ENCODE assay signal across 13 cellular contexts in the genomic region with DNA sequence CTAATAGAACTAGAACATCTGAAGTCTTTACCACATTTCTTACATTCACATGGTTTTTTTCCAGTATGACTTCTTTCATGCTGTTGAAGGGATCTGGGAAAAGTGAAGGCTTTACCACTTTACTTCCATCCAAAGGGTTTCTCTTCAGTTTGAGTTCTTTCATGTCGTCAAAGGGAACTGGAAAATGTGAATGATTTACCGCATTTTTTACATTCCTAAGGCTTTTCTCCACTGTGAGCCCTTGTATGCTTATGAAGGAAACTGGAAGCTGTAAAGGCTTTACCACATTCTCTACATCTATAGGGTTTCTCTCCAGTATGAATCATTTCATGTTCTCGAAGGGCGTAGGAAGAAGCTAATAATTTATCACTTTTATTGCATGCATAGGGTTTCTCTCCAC. TPM values are rescaled to one million over a fixed set of nuclear protein-coding genes. Genes with fewer than 3 reads are reported as not detected.
DNase-seq lines count a peak whose midpoint lies in the region; ATAC-seq and TF ChIP-seq lines count a peak whose summit lies in the region.
"Had no signal": no experiment of that assay in that cellular context is flagged by ENCODE, and none has a peak within 500 bp of the region (broad histone marks: within the 10 kb centered on the region; RNA-seq: fewer than 3 reads in every experiment).

No MANE protein-coding gene starts in this region.

- in situ Hi-C loops in GM23248 (cut with MboI), result no loop called here

- no peak overlapping the region for H2AFZ ChIP-seq in GM23248

- H3K27ac ChIP-seq in GM23248 (no peak overlapping the region), SK-N-MC (no peak overlapping the region), upper lobe of left lung (no peak overlapping the region)
- H3K27ac ChIP-seq: adrenal gland, left ventricle myocardium inferior had no signal

- 0 out of 2 replicates have a peak, but pooled peaks cover 3% of the 10 kb centered on the region for H3K79me2 ChIP-seq in GM23248 (ENCODE audit: insufficient read depth)

- H3K9me3 ChIP-seq in GM23248 (ENCODE audit: low read depth) (no peaks in the 10 kb centered on the region), SK-N-MC (ENCODE audit: low read depth, low read length) (no peaks in the 10 kb centered on the region), upper lobe of left lung (no peaks in the 10 kb centered on the region)
- H3K9me3 ChIP-seq: adrenal gland, left ventricle myocardium inferior had no signal

- H4K20me1 ChIP-seq in GM23248 (ENCODE audit: insufficient read depth), result no peaks in the 10 kb centered on the region

- H3K36me3 ChIP-seq in GM23248 (ENCODE audit: low read depth) (peaks cover 71% of the 10 kb centered on the region), SK-N-MC (ENCODE audit: insufficient read depth, low read length) (peaks cover 3% of the 10 kb centered on the region), upper lobe of left lung (peaks cover 12 to 76% (median 35%) of the 10 kb centered on the region in 4 donors)

- no peak overlapping the region for H3K4me2 ChIP-seq in GM23248 (ENCODE audit: unreplicated experiment)

- TF ChIP-seq CTCF in upper lobe of left lung (IDR thresholded peaks at IDR 0.05), result no peak

- H3K9ac ChIP-seq in GM23248, result no peak overlapping the region
- no peak overlapping the region for H3K9ac ChIP-seq in SK-N-MC (ENCODE audit: insufficient read length)

- no peaks in the 10 kb centered on the region for H3K9me2 ChIP-seq in GM23248 (ENCODE audit: insufficient read depth)

- ATAC-seq in upper lobe of left lung (ENCODE audit: low FRiP score in 2 of 2) (no peak), GM21423 (IDR thresholded peaks at IDR 0.05; ENCODE audit: unreplicated experiment) (no peak)

- H3K4me1 ChIP-seq in GM23248 (ENCODE audit: insufficient read depth), result no peaks in the 10 kb centered on the region
- H3K4me1 ChIP-seq in upper lobe of left lung, result no peaks in the 10 kb centered on the region
- H3K4me1 ChIP-seq: adrenal gland, left ventricle myocardium inferior had no signal

- H3K27me3 ChIP-seq in GM23248 (replicated peaks; ENCODE audit: insufficient read depth) (no peaks in the 10 kb centered on the region), upper lobe of left lung (no peaks in the 10 kb centered on the region)
- H3K27me3 ChIP-seq: adrenal gland had no signal

- no peak for TF ChIP-seq POLR2A in upper lobe of left lung (IDR thresholded peaks at IDR 0.05)

- no peak for TF ChIP-seq EP300 in upper lobe of left lung (IDR thresholded peaks at IDR 0.05)

- DNase-seq in GM23248, result peak; percentile 13
- peak; percentile 47 for DNase-seq in SK-N-MC (ENCODE audit: low read depth, low spot score)
- peak; percentile 69 for DNase-seq in glomerular visceral epithelial cell (ENCODE audit: extremely low spot score)
- peak; percentile 11 for DNase-seq in putamen (ENCODE audit: low spot score)
- no peak for DNase-seq in NOMO-1 treated with dmso at 0.1 percent for 144 hours (lab: John Stamatoyannopoulos, UW; ENCODE audit: unreplicated experiment)
- DNase-seq in upper lobe of left lung, result no peak
- no peak for DNase-seq in NCI-H2081 treated with DMSO at 0.1 percent for 48 hours (lab: John Stamatoyannopoulos, UW)
- DNase-seq: activated CD8-positive, alpha-beta memory T cell treated with anti-CD3 and anti-CD28 coated beads, Interleukin-2, amount 50 U/mL, for 4 hours; adrenal gland; left ventricle myocardium inferior; NCI-H524 treated with DMSO at 0.1 percent for 48 hours; Right ventricle myocardium superior had no signal

- H3F3A ChIP-seq in GM23248 (ENCODE audit: insufficient read depth), result peaks cover 5% of the 10 kb centered on the region; the same call in 1 of the 2 replicates

- H3K4me3 ChIP-seq in GM23248 (no peak overlapping the region), SK-N-MC (no peak overlapping the region), upper lobe of left lung (no peak overlapping the region)
- H3K4me3 ChIP-seq: adrenal gland, left ventricle myocardium inferior had no signal

- WGBS in GM23248 (ENCODE audit: low coverage in 1 of 2, low lambda C conversion rate in 2 of 2, missing lambda C conversion rate in 2 of 2), 2 experiments, result 68 to 74% methylated on average over 4 of the region's 4 CpGs
- 66 to 85% methylated on average over 4 of the region's 4 CpGs for WGBS in upper lobe of left lung, 2 donors

RNA-seq across cellular contexts. Expression of a gene that starts 46.7 kb away (rescaled TPM):
- total RNA-seq in GM23248 (2014; rRNA removed; shearing (Covaris generic)), result 36.0 and 45.1 TPM in 2 replicates
- 16.8 and 23.6 TPM in 2 replicates for polyA plus RNA-seq in GM23248 (2016; fragmentation: Nextera tagmentation; extraction: Ambion mirVana)
- 10 to 100 TPM; 37.0 to 92.2 (median 64.9) TPM for total RNA-seq in upper lobe of left lung

Comparison
In these comparisons a context has a peak if more than half of its experiments do, and no peak if none do; other contexts are left out.
1. DNase-seq: peak in GM23248 (single experiment), SK-N-MC (single experiment), glomerular visceral epithelial cell (single experiment) and putamen (single experiment); none in NOMO-1 treated with dmso at 0.1 percent for 144 hours (single experiment), upper lobe of left lung (0 of 2) and NCI-H2081 treated with DMSO at 0.1 percent for 48 hours (single experiment).